11 cellular contexts compared by ENCODE assay signal in genomic region chr6:152161501-152161900, GRCh38.
A peak's percentile ranks its signal among the peaks of the same experiment; 100 is the strongest.
DNase-seq lines count a peak whose midpoint lies in the region; ATAC-seq and TF ChIP-seq lines count a peak whose summit lies in the region.
"Had no signal": no experiment of that assay in that cellular context is flagged by ENCODE, and none has a peak within 500 bp of the region (broad histone marks: within the 10 kb centered on the region; RNA-seq: fewer than 3 reads in every experiment).

No MANE protein-coding gene starts in this region.

- H3K9ac ChIP-seq in endodermal cell (ENCODE audit: extremely low read depth, low read length, poor library complexity, severe bottlenecking), result no peak overlapping the region
- H3K9ac ChIP-seq: BLaER1 treated with 17β-estradiol and CSF1 and Interleukin-3, amounts not matched to agents 10 nM and 100 nM had no signal

- H3K36me3 Mint-ChIP-seq in activated naive CD4-positive, alpha-beta T cell treated with anti-CD3 and anti-CD28 coated beads, Interleukin-2, amount 50 U/mL, for 72 hours, result peaks cover 6 to 18% of the 10 kb centered on the region in 2 donors
- H3K36me3 Mint-ChIP-seq in endodermal cell (ENCODE audit: low read depth), result no peaks in the 10 kb centered on the region

- TF ChIP-seq CTCF in endodermal cell (conservative IDR thresholded peaks at IDR 0.05), result no peak

- no peaks in the 10 kb centered on the region for H3K9me3 ChIP-seq in endodermal cell (ENCODE audit: control insufficient read depth, low read length)
- H3K9me3 ChIP-seq: BLaER1 treated with 17β-estradiol and CSF1 and Interleukin-3, amounts not matched to agents 10 nM and 100 nM; gastroesophageal sphincter had no signal

- DNase-seq in activated naive CD4-positive, alpha-beta T cell treated with anti-CD3 and anti-CD28 coated beads, Interleukin-2, amount 50 U/mL, for 72 hours (ENCODE audit: low spot score in 2 of 2), result no peak
- no peak for DNase-seq in activated naive CD4-positive, alpha-beta T cell treated with anti-CD3 and anti-CD28 coated beads, Interleukin-2, amount 50 U/mL, for 16 hours
- DNase-seq in endodermal cell (peak; percentile 53), stromal cell of bone marrow (ENCODE audit: low read depth) (peak; percentile 7), NCI-H748 treated with DMSO at 0.1 percent for 48 hours (lab: John Stamatoyannopoulos, UW) (no peak), NCI-H187 (lab: John Stamatoyannopoulos, UW) (no peak)

- ATAC-seq in activated naive CD4-positive, alpha-beta T cell treated with anti-CD3 and anti-CD28 coated beads, Interleukin-2, amount 50 U/mL, for 72 hours, result peak; percentile 62 to 83
- ATAC-seq in HG03469 (IDR thresholded peaks at IDR 0.05; ENCODE audit: unreplicated experiment), result peak; percentile 60
- ATAC-seq in HG02970 (IDR thresholded peaks at IDR 0.05; ENCODE audit: low FRiP score, unreplicated experiment), result no peak
- ATAC-seq: gastroesophageal sphincter, K562 had no signal

- no peaks in the 10 kb centered on the region for H3K36me3 ChIP-seq in endodermal cell (ENCODE audit: control insufficient read depth, insufficient read depth, low read length)

- no peaks in the 10 kb centered on the region for H3K27me3 ChIP-seq in endodermal cell (ENCODE audit: control insufficient read depth, insufficient read depth, low read length, poor library complexity, severe bottlenecking)
- H3K27me3 ChIP-seq: BLaER1 treated with 17β-estradiol and CSF1 and Interleukin-3, amounts not matched to agents 10 nM and 100 nM; gastroesophageal sphincter had no signal

- peak overlapping the region in 1 of 2 donors; percentile 80 for H3K27ac Mint-ChIP-seq in activated naive CD4-positive, alpha-beta T cell treated with anti-CD3 and anti-CD28 coated beads, Interleukin-2, amount 50 U/mL, for 72 hours
- no peak overlapping the region for H3K27ac Mint-ChIP-seq in endodermal cell

- H3K9me3 Mint-ChIP-seq in activated naive CD4-positive, alpha-beta T cell treated with anti-CD3 and anti-CD28 coated beads, Interleukin-2, amount 50 U/mL, for 72 hours, result no peaks in the 10 kb centered on the region
- no peaks in the 10 kb centered on the region for H3K9me3 Mint-ChIP-seq in endodermal cell

- H3K4me1 ChIP-seq in endodermal cell (ENCODE audit: control insufficient read depth, insufficient read depth, low read length), result no peaks in the 10 kb centered on the region
- H3K4me1 ChIP-seq: BLaER1 treated with 17β-estradiol and CSF1 and Interleukin-3, amounts not matched to agents 10 nM and 100 nM; gastroesophageal sphincter had no signal

- no peak overlapping the region for H3K27ac ChIP-seq in endodermal cell (ENCODE audit: low read depth, low read length)
- H3K27ac ChIP-seq: BLaER1 treated with 17β-estradiol and CSF1 and Interleukin-3, amounts not matched to agents 10 nM and 100 nM; gastroesophageal sphincter had no signal

- H3K4me3 Mint-ChIP-seq in endodermal cell, result no peak overlapping the region

- no peaks in the 10 kb centered on the region for H3K27me3 Mint-ChIP-seq in endodermal cell (ENCODE audit: insufficient read depth)

- no peaks in the 10 kb centered on the region for H3K4me1 Mint-ChIP-seq in endodermal cell

- no peak overlapping the region for H3K4me3 ChIP-seq in endodermal cell (ENCODE audit: low read length)
- H3K4me3 ChIP-seq: BLaER1 treated with 17β-estradiol and CSF1 and Interleukin-3, amounts not matched to agents 10 nM and 100 nM; gastroesophageal sphincter; K562 had no signal

Comparison
In these comparisons a context has a peak if more than half of its experiments do, and no peak if none do; other contexts are left out.
1. DNase-seq: peak in endodermal cell (single experiment) and stromal cell of bone marrow (single experiment); none in activated naive CD4-positive, alpha-beta T cell treated with anti-CD3 and anti-CD28 coated beads, Interleukin-2, amount 50 U/mL, for 72 hours (0 of 2), activated naive CD4-positive, alpha-beta T cell treated with anti-CD3 and anti-CD28 coated beads, Interleukin-2, amount 50 U/mL, for 16 hours (single experiment), NCI-H748 treated with DMSO at 0.1 percent for 48 hours (single experiment) and NCI-H187 (0 of 2).